Comparison of ENCODE assay signal across 1 cellular context in genomic region chr2:72533767-72534166, GRCh38.
A peak's percentile ranks its signal among the peaks of the same experiment; 100 is the strongest.
TF ChIP-seq lines count a peak whose summit lies in the region.

No MANE protein-coding gene starts in this region.

TF ChIP-seq in K562, 482 proteins besides CTCF, POLR2A, EP300 and RAD21 (continued from another document and continues in another):
- TF ChIP-seq MLLT1 (IDR thresholded peaks at IDR 0.05) (no peak), CREB1 (IDR thresholded peaks at IDR 0.05) (no peak; the same call in 1 of the 2 replicates), CREB1 (CRISPR knock-in tag; IDR thresholded peaks at IDR 0.05) (no peak), MECOM (CRISPR knock-in tag; IDR thresholded peaks at IDR 0.05) (no peak), ADNP (tag; IDR thresholded peaks at IDR 0.05) (peak; percentile 36; the same call in 1 of the 2 replicates), SMARCE1 (IDR thresholded peaks at IDR 0.05) (peak; percentile 91), SOX6 (IDR thresholded peaks at IDR 0.05) (peak; percentile 55; the same call in 1 of the 2 replicates), TCF3 (CRISPR knock-in tag; IDR thresholded peaks at IDR 0.05) (peak; percentile 61), MTA2 (IDR thresholded peaks at IDR 0.05; ENCODE audit: low read depth) (peak; percentile 50; the same call in 1 of the 2 replicates), CBFA2T3 (IDR thresholded peaks at IDR 0.05) (peak; percentile 92), NFE2 (IDR thresholded peaks at IDR 0.05; ENCODE audit: low read depth) (peak; percentile 63), CBFA2T2 (conservative IDR thresholded peaks at IDR 0.05) (peak; percentile 84), CHAMP1 (IDR thresholded peaks at IDR 0.05) (0 out of 2 replicates have a peak, but pooled peaks have one; percentile 63), ZKSCAN3 (CRISPR knock-in tag; IDR thresholded peaks at IDR 0.05) (no peak), FOS (IDR thresholded peaks at IDR 0.05; ENCODE audit: extremely low read depth, insufficient read length) (peak; percentile 16), ATF3 (IDR thresholded peaks at IDR 0.05) (peak; percentile 83), ATF3 (CRISPR knock-in tag; conservative IDR thresholded peaks at IDR 0.05) (no peak), YY1 (IDR thresholded peaks at IDR 0.05; ENCODE audit: borderline replicate concordance in 1 of 3, control insufficient read depth in 1 of 3, extremely low read depth in 1 of 3, insufficient read depth in 3 of 3, insufficient read length in 1 of 3, insufficient replicate concordance in 2 of 3, low read depth in 1 of 3, low read length in 2 of 3) (no peak), SMARCA4 (IDR thresholded peaks at IDR 0.05) (peak; percentile 92), NCOR1 (IDR thresholded peaks at IDR 0.05) (peak; percentile 83), SNAPC5 (CRISPR knock-in tag; IDR thresholded peaks at IDR 0.05) (no peak), HMGN3 (IDR thresholded peaks at IDR 0.05; ENCODE audit: borderline replicate concordance, extremely low read depth, insufficient read length, low read depth, low read length) (peak; percentile 42), DACH1 (IDR thresholded peaks at IDR 0.05; ENCODE audit: partially characterized antibody) (peak; percentile 73), ZBTB9 (CRISPR knock-in tag; IDR thresholded peaks at IDR 0.05) (no peak), STAT5A (IDR thresholded peaks at IDR 0.05; ENCODE audit: borderline replicate concordance, low read length) (peak; percentile 72; the same call in 1 of the 2 replicates), POLR2AphosphoS5 (IDR thresholded peaks at IDR 0.05; ENCODE audit: control insufficient read depth, insufficient read depth, low read depth, low read length) (peak; percentile 48; the same call in 1 of the 2 replicates), GMEB1 (CRISPR knock-in tag; IDR thresholded peaks at IDR 0.05) (no peak), BRF1 (IDR thresholded peaks at IDR 0.05; ENCODE audit: borderline replicate concordance, extremely low read depth, insufficient read length) (no peak), ARID1B (IDR thresholded peaks at IDR 0.05) (peak; percentile 93), ZBTB11 (CRISPR knock-in tag; IDR thresholded peaks at IDR 0.05) (0 out of 6 replicates have a peak, but pooled peaks of 1 of the 3 experiments have one; percentile 24), TEAD4 (IDR thresholded peaks at IDR 0.05; ENCODE audit: low read length) (peak; percentile 94), TEAD4 (CRISPR knock-in tag; IDR thresholded peaks at IDR 0.05; ENCODE audit: borderline replicate concordance) (no peak), SLC30A9 (CRISPR knock-in tag; IDR thresholded peaks at IDR 0.05) (no peak), NBN (IDR thresholded peaks at IDR 0.05; ENCODE audit: low read depth) (0 out of 2 replicates have a peak, but pooled peaks have one; percentile 28), SMARCC2 (IDR thresholded peaks at IDR 0.05; ENCODE audit: low read depth) (peak; percentile 84), NR4A1 (CRISPR knock-in tag; IDR thresholded peaks at IDR 0.05) (no peak), NR4A1 (tag; IDR thresholded peaks at IDR 0.05) (no peak), RCOR1 (IDR thresholded peaks at IDR 0.05; ENCODE audit: borderline replicate concordance in 1 of 2, low read depth in 2 of 2, low read length in 2 of 2) (peak in 1 of 2 experiments; percentile 24; a peak in 1 of 4 replicates), MTA3 (IDR thresholded peaks at IDR 0.05; ENCODE audit: borderline replicate concordance) (no peak), TEAD2 (tag; IDR thresholded peaks at IDR 0.05) (no peak), CCNT2 (IDR thresholded peaks at IDR 0.05; ENCODE audit: borderline replicate concordance, extremely low read depth, insufficient read length, low read depth, low read length) (peak; percentile 78), ZBTB2 (IDR thresholded peaks at IDR 0.05) (peak; percentile 52; the same call in 1 of the 2 replicates), LEF1 (IDR thresholded peaks at IDR 0.05) (peak; percentile 81; the same call in 1 of the 2 replicates), KLF10 (CRISPR knock-in tag; IDR thresholded peaks at IDR 0.05) (no peak), NELFE (IDR thresholded peaks at IDR 0.05; ENCODE audit: insufficient read depth, insufficient read length) (no peak), KDM1A (IDR thresholded peaks at IDR 0.05) (peak in 1 of 2 experiments; percentile 27; a peak in 1 of 4 replicates), SIRT6 (IDR thresholded peaks at IDR 0.05; ENCODE audit: low read depth, low read length) (no peak), ARID3A (IDR thresholded peaks at IDR 0.05; ENCODE audit: borderline replicate concordance, low read depth, low read length) (peak; percentile 83; the same call in 1 of the 2 replicates), RFX5 (IDR thresholded peaks at IDR 0.05; ENCODE audit: low read depth, low read length) (no peak), TFE3 (CRISPR knock-in tag; IDR thresholded peaks at IDR 0.05) (no peak), DPF2 (IDR thresholded peaks at IDR 0.05) (peak; percentile 93), TEAD1 (CRISPR knock-in tag; IDR thresholded peaks at IDR 0.05) (no peak), C11orf30 (IDR thresholded peaks at IDR 0.05; ENCODE audit: low read depth) (0 out of 2 replicates have a peak, but pooled peaks have one; percentile 17)
